Comparison of ENCODE assay signal across 29 cellular contexts in genomic region chr7:135562720-135563119, GRCh38. TPM values are rescaled to one million over a fixed set of nuclear protein-coding genes. Genes with fewer than 3 reads are reported as not detected.
A peak's percentile ranks its signal among the peaks of the same experiment; 100 is the strongest.
DNase-seq lines count a peak whose midpoint lies in the region; ATAC-seq and TF ChIP-seq lines count a peak whose summit lies in the region.
"Had no signal": no experiment of that assay in that cellular context is flagged by ENCODE, and none has a peak within 500 bp of the region (broad histone marks: within the 10 kb centered on the region; RNA-seq: fewer than 3 reads in every experiment).

No MANE protein-coding gene starts in this region.

- no peak for TF ChIP-seq CTCF in mammary epithelial cell (conservative IDR thresholded peaks at IDR 0.05 in 1 of 2, IDR thresholded peaks at IDR 0.05 in 1 of 2; ENCODE audit: extremely low read depth in 1 of 2, insufficient read depth in 1 of 2, low read depth in 1 of 2, low read length in 2 of 2)
- no peak for TF ChIP-seq CTCF in breast epithelium (IDR thresholded peaks at IDR 0.05)
- TF ChIP-seq CTCF in WTC11 (IDR thresholded peaks at IDR 0.05), result no peak
- no peak for TF ChIP-seq CTCF in stomach (IDR thresholded peaks at IDR 0.05)

- in situ Hi-C loops in mammary epithelial cell (cut with MboI; ENCODE audit: low sequenced_read_pairs in 2 of 2), result no loop called here

- peak overlapping the region; percentile 8 for H3K4me3 Mint-ChIP-seq in WTC11
- H3K4me3 Mint-ChIP-seq: activated naive CD4-positive, alpha-beta T cell treated with anti-CD3 and anti-CD28 coated beads, Interleukin-2, amount 50 U/mL, for 24 hours; B cell; natural killer cell; stimulated activated naive CD8-positive, alpha-beta T cell treated with anti-CD3 and anti-CD28 coated beads, Interleukin-15, Interleukin-2, amounts not matched to agents 100 ng/mL and 50 ng/mL, for 24 hours; T-cell had no signal

- peaks cover 12% of the 10 kb centered on the region for H3K36me3 Mint-ChIP-seq in WTC11
- H3K36me3 Mint-ChIP-seq: natural killer cell had no signal

- WGBS in mammary epithelial cell (ENCODE audit: low coverage, missing lambda C conversion rate), result 77% methylated on average over 2 of the region's 8 CpGs
- 78 to 93% (median 82%) methylated on average over 8 of the region's 8 CpGs for WGBS in stomach, 5 donors

- POLR2A ChIA-PET in WTC11 (lab: Charles Lee), result no interaction called here

- H3K79me2 ChIP-seq in mammary epithelial cell (ENCODE audit: insufficient read depth, low read length), result peaks cover 98% of the 10 kb centered on the region

- no peak overlapping the region for H3K4me2 ChIP-seq in mammary epithelial cell (ENCODE audit: insufficient read depth, low read depth, low read length)

- no peaks in the 10 kb centered on the region for H4K20me1 ChIP-seq in mammary epithelial cell (ENCODE audit: insufficient read depth, low read length)

- no peak overlapping the region for H3K9ac ChIP-seq in mammary epithelial cell (ENCODE audit: insufficient read depth, low read length)

- H3K9me3 ChIP-seq in mammary epithelial cell (replicated peaks; ENCODE audit: insufficient read depth, low read length), result no peaks in the 10 kb centered on the region
- H3K9me3 ChIP-seq in breast epithelium, result no peaks in the 10 kb centered on the region
- no peaks in the 10 kb centered on the region for H3K9me3 ChIP-seq in stomach
- H3K9me3 ChIP-seq: esophagus muscularis mucosa, heart left ventricle, SJSA1 had no signal

- CTCF ChIA-PET in mammary epithelial cell (lab: Charles Lee; ENCODE audit: low non-redundant PET) (no interaction called here), WTC11 (lab: Charles Lee) (no interaction called here)

- TF ChIP-seq POLR2A in breast epithelium (IDR thresholded peaks at IDR 0.05) (no peak), stomach (IDR thresholded peaks at IDR 0.05) (no peak)

- peaks cover 44% of the 10 kb centered on the region for H3K4me1 Mint-ChIP-seq in WTC11

- H3K9me3 Mint-ChIP-seq in WTC11, result no peaks in the 10 kb centered on the region
- H3K9me3 Mint-ChIP-seq: activated naive CD4-positive, alpha-beta T cell treated with anti-CD3 and anti-CD28 coated beads, Interleukin-2, amount 50 U/mL, for 24 hours; natural killer cell; stimulated activated naive CD8-positive, alpha-beta T cell treated with anti-CD3 and anti-CD28 coated beads, Interleukin-15, Interleukin-2, amounts not matched to agents 100 ng/mL and 50 ng/mL, for 24 hours; T-cell had no signal

- H3K36me3 ChIP-seq in mammary epithelial cell (ENCODE audit: insufficient read depth, low read length) (no peaks in the 10 kb centered on the region), breast epithelium (no peaks in the 10 kb centered on the region), stomach (peaks cover 0 to 4% (median 0%) of the 10 kb centered on the region in 4 donors)
- H3K36me3 ChIP-seq: cardiac muscle cell had no signal

- intact Hi-C loops in mammary epithelial cell (cut with micrococcal nuclease), result no loop called here
- intact Hi-C loops in breast epithelium (cut with DNase I; ENCODE audit: low total_unique reads), result no loop called here
- intact Hi-C loops in stomach (cut with DNase I; ENCODE audit: low total_unique reads), result no loop called here

- peaks cover 11% of the 10 kb centered on the region for H3K4me1 ChIP-seq in mammary epithelial cell (ENCODE audit: insufficient read depth, low read length)
- H3K4me1 ChIP-seq in breast epithelium, result peaks cover 0 to 6% of the 10 kb centered on the region in 2 donors
- H3K4me1 ChIP-seq in stomach, result peaks cover 8 to 34% (median 20%) of the 10 kb centered on the region in 4 donors
- H3K4me1 ChIP-seq: SJSA1 had no signal

- no peaks in the 10 kb centered on the region for H3K27me3 Mint-ChIP-seq in WTC11 (ENCODE audit: low read depth)
- H3K27me3 Mint-ChIP-seq: activated naive CD4-positive, alpha-beta T cell treated with anti-CD3 and anti-CD28 coated beads, Interleukin-2, amount 50 U/mL, for 24 hours; B cell; stimulated activated naive CD8-positive, alpha-beta T cell treated with anti-CD3 and anti-CD28 coated beads, Interleukin-15, Interleukin-2, amounts not matched to agents 100 ng/mL and 50 ng/mL, for 24 hours; T-cell had no signal

- no peak overlapping the region for H3K27ac ChIP-seq in mammary epithelial cell (ENCODE audit: insufficient read depth, low read depth, low read length)
- no peak overlapping the region for H3K27ac ChIP-seq in breast epithelium
- H3K27ac ChIP-seq in stomach, result no peak overlapping the region
- H3K27ac ChIP-seq: cardiac muscle cell, coronary artery, esophagus muscularis mucosa, foreskin keratinocyte, heart left ventricle, SJSA1, skin epidermis had no signal

- BruUV-seq in mammary epithelial cell (replicated peaks; lab: Mats Ljungman, UMichigan), result no TSS peak

- DNase-seq in mammary epithelial cell (peak; percentile 6), breast epithelium (ENCODE audit: low spot score in 2 of 2) (no peak), WTC11 (ENCODE audit: low spot score) (peak; percentile 24), iPS-NIHi11 (ENCODE audit: low spot score) (peak; percentile 50), stomach (no peak), NCI-H446 (lab: John Stamatoyannopoulos, UW) (no peak)
- DNase-seq: activated CD4-positive, alpha-beta T cell treated with anti-CD3 and anti-CD28 coated beads, Interleukin-2, amount 50 U/mL, for 4 hours; aorta; DMS79; effector memory CD4-positive, alpha-beta T cell; GF-D8; heart left ventricle; IMR-90; left ventricle myocardium superior; natural killer cell; NCI-H2171 treated with DMSO at 0.1 percent for 48 hours; NCI-H526 treated with DMSO at 0.1 percent for 48 hours; T-cell had no signal

- ATAC-seq in WTC11 (peak; percentile 46), HG03439 (IDR thresholded peaks at IDR 0.05; ENCODE audit: unreplicated experiment) (no peak), HG02642 (IDR thresholded peaks at IDR 0.05; ENCODE audit: poor library complexity, unreplicated experiment) (no peak)
- ATAC-seq: foreskin keratinocyte, heart left ventricle, left ventricle myocardium superior, natural killer cell, T-cell had no signal

- H3K27ac Mint-ChIP-seq in WTC11, result peak overlapping the region; percentile 80
- H3K27ac Mint-ChIP-seq: activated naive CD4-positive, alpha-beta T cell treated with anti-CD3 and anti-CD28 coated beads, Interleukin-2, amount 50 U/mL, for 24 hours; B cell; natural killer cell; stimulated activated naive CD8-positive, alpha-beta T cell treated with anti-CD3 and anti-CD28 coated beads, Interleukin-15, Interleukin-2, amounts not matched to agents 100 ng/mL and 50 ng/mL, for 24 hours; T-cell had no signal

- H3K27me3 ChIP-seq in mammary epithelial cell (ENCODE audit: insufficient read depth, low read length), result no peaks in the 10 kb centered on the region
- H3K27me3 ChIP-seq in breast epithelium, result no peaks in the 10 kb centered on the region
- H3K27me3 ChIP-seq in stomach, result no peaks in the 10 kb centered on the region
- H3K27me3 ChIP-seq: cardiac muscle cell, esophagus muscularis mucosa, foreskin keratinocyte, heart left ventricle, SJSA1 had no signal

- H3K4me3 ChIP-seq in mammary epithelial cell (replicated peaks in 1 of 3; ENCODE audit: insufficient read depth in 1 of 3, low read depth in 2 of 3, low read length in 3 of 3) (no peak overlapping the region), breast epithelium (no peak overlapping the region), stomach (no peak overlapping the region)
- H3K4me3 ChIP-seq: cardiac muscle cell, coronary artery, esophagus muscularis mucosa, heart left ventricle, SJSA1, skin epidermis had no signal

- dilution Hi-C loops in mammary epithelial cell (cut with HindIII; ENCODE audit: low sequenced_read_pairs), result no loop called here

- no peak for TF ChIP-seq EP300 in stomach (IDR thresholded peaks at IDR 0.05)

- no peak overlapping the region for H2AFZ ChIP-seq in mammary epithelial cell (ENCODE audit: low read depth, low read length)

TF ChIP-seq in WTC11, 78 proteins besides CTCF, POLR2A, EP300 and RAD21:
- peak; percentile 57; the same call in 1 of the 2 replicates for TF ChIP-seq ETV6 (CRISPR knock-in tag; IDR thresholded peaks at IDR 0.05)
- no peak for TF ChIP-seq FOXP1 (CRISPR knock-in tag; IDR thresholded peaks at IDR 0.05; ENCODE audit: borderline replicate concordance)
- peak; percentile 87; the same call in 1 of the 2 replicates for TF ChIP-seq TEAD1 (CRISPR knock-in tag; IDR thresholded peaks at IDR 0.05)

RNA-seq across cellular contexts. Expression of gene NUP205, which starts 5.0 kb away (rescaled TPM):
- 10 to 100 TPM; 61.3 to 76.6 TPM for total RNA-seq in mammary epithelial cell
- 57.9 TPM for polyA plus RNA-seq in mammary epithelial cell
- 126 TPM for polyA minus RNA-seq in mammary epithelial cell
- 10 to 100 TPM; 22.6 to 49.6 (median 44.6) TPM for total RNA-seq in breast epithelium
- total RNA-seq in WTC11 (2021), result 138 to 171 TPM (median 149 TPM) in 3 replicates
- total RNA-seq in stomach, result 10 to 100 TPM; 13.4 to 63.4 (median 29.1) TPM
- 10 to 100 TPM; 11.9 to 35.0 (median 16.3) TPM for polyA plus RNA-seq in stomach

RNA-seq across cellular contexts. Expression of gene CNOT4, which starts 52.8 kb away (rescaled TPM):
- total RNA-seq in mammary epithelial cell, result 10 to 100 TPM; 12.7 to 23.1 TPM
- 10.9 TPM for polyA plus RNA-seq in mammary epithelial cell
- polyA minus RNA-seq in mammary epithelial cell, result 105 TPM
- 10 to 100 TPM; 21.6 to 31.6 (median 22.2) TPM for total RNA-seq in breast epithelium
- 14.6 to 19.7 TPM (median 19.2 TPM) in 3 replicates for total RNA-seq in WTC11 (2021)
- 10 to 100 TPM in 4 of 5 donors, 1 to 10 TPM in 1; 4.6 to 50.2 (median 18.3) TPM for total RNA-seq in stomach
- 1 to 10 TPM; 4.7 to 6.3 (median 5.5) TPM for polyA plus RNA-seq in stomach

Comparison
In these comparisons a context has a peak if more than half of its experiments do, and no peak if none do; other contexts are left out.
1. DNase-seq: peak in mammary epithelial cell (single experiment), WTC11 (single experiment) and iPS-NIHi11 (single experiment); none in breast epithelium (0 of 2), stomach (single experiment) and NCI-H446 (0 of 2).